ENCODE assay signal across 9 cellular contexts in the genomic region with DNA sequence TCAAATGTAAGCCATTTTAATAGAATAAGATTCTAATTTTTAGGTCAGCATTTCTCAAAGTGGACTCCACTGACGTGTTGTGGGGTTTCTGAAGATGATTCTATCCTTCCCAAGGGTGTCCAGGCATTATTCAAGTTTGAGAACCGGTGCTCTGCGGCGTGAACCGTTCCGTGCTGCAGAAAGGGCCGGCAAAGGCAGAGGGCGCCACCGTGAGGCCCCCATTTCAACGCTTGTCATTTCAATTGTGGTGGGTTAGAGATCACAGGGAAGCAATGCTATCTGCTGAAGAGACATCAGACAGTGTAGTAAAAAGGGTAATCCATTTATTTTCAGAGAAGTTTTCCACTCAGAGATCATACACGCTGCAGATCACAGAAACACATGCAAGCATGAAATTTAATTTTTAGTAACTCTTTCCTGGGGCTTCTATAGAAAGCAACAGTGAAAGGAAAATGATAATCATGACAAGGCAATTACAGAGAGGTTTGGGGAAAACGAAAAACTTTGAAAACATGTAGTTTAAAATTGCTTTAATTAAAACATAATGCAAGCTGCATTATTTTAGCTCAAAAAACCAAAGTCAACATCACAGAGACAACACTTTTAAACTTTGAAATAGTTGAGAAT.
DNase-seq lines count a peak whose midpoint lies in the region; ATAC-seq and TF ChIP-seq lines count a peak whose summit lies in the region.
"Had no signal": no experiment of that assay in that cellular context is flagged by ENCODE, and none has a peak within 500 bp of the region (broad histone marks: within the 10 kb centered on the region; RNA-seq: fewer than 3 reads in every experiment).

No MANE protein-coding gene starts in this region.

- H3K9me3 ChIP-seq in body of pancreas = no peaks in the 10 kb centered on the region

- peaks cover 10% of the 10 kb centered on the region for H3K4me1 ChIP-seq in body of pancreas
- H3K4me1 ChIP-seq: parathyroid adenoma had no signal

- no peaks in the 10 kb centered on the region for H3K27me3 ChIP-seq in body of pancreas

- peak; percentile 36 to 49 for DNase-seq in NOMO-1 (lab: John Stamatoyannopoulos, UW; ENCODE audit: unreplicated experiment in 2 of 2)
- peak; percentile 61 to 73 (median 66) for DNase-seq in body of pancreas
- DNase-seq in lung microvascular endothelial cell (ENCODE audit: low read depth in 2 of 2) = peak; percentile 16 to 52
- DNase-seq in natural killer cell treated with Interleukin-12 subunit alpha and Interleukin-12 subunit beta and Interleukin-15 and Interleukin-18, amount 100 ng/mL, for 72 hours (ENCODE audit: low spot score) = no peak
- no peak for DNase-seq in SW 1271 (lab: John Stamatoyannopoulos, UW)

- H3K4me3 ChIP-seq in GM12875 (ENCODE audit: low read depth, low read length) = no peak overlapping the region
- H3K4me3 ChIP-seq in body of pancreas = no peak overlapping the region

- H3K27ac ChIP-seq in body of pancreas = no peak overlapping the region
- H3K27ac ChIP-seq: parathyroid adenoma had no signal

- peaks cover 19 to 31% of the 10 kb centered on the region in 2 donors for H3K27me3 Mint-ChIP-seq in natural killer cell treated with Interleukin-12 subunit alpha and Interleukin-12 subunit beta and Interleukin-15 and Interleukin-18, amount 100 ng/mL, for 72 hours

- no peak for TF ChIP-seq POLR2A in body of pancreas (IDR thresholded peaks at IDR 0.05)

- no peaks in the 10 kb centered on the region for H3K9me3 Mint-ChIP-seq in natural killer cell treated with Interleukin-12 subunit alpha and Interleukin-12 subunit beta and Interleukin-15 and Interleukin-18, amount 100 ng/mL, for 72 hours

- H3K27ac Mint-ChIP-seq in natural killer cell treated with Interleukin-12 subunit alpha and Interleukin-12 subunit beta and Interleukin-15 and Interleukin-18, amount 100 ng/mL, for 72 hours = no peak overlapping the region

- TF ChIP-seq CTCF in GM12875 (IDR thresholded peaks at IDR 0.05; ENCODE audit: borderline replicate concordance, insufficient read depth, low read depth, low read length) = peak; percentile 75
- TF ChIP-seq CTCF in body of pancreas (IDR thresholded peaks at IDR 0.05) = peak; percentile 51 to 76 (median 73)

- no peaks in the 10 kb centered on the region for H3K36me3 ChIP-seq in body of pancreas (replicated peaks in 1 of 2; ENCODE audit: insufficient read depth in 1 of 2, low read depth in 2 of 2)

- intact Hi-C loops in body of pancreas (cut with DNase I) = no loop called here

- no peak overlapping the region for H3K4me3 Mint-ChIP-seq in natural killer cell treated with Interleukin-12 subunit alpha and Interleukin-12 subunit beta and Interleukin-15 and Interleukin-18, amount 100 ng/mL, for 72 hours

- ATAC-seq in HG02852 (IDR thresholded peaks at IDR 0.05; ENCODE audit: unreplicated experiment) (peak; percentile 70), body of pancreas (peak; percentile 64), esophagus mucosa (no peak)
- ATAC-seq in natural killer cell treated with Interleukin-12 subunit alpha and Interleukin-12 subunit beta and Interleukin-15 and Interleukin-18, amount 100 ng/mL, for 72 hours = no peak

- H3K36me3 Mint-ChIP-seq in natural killer cell treated with Interleukin-12 subunit alpha and Interleukin-12 subunit beta and Interleukin-15 and Interleukin-18, amount 100 ng/mL, for 72 hours = no peaks in the 10 kb centered on the region

- 10 to 21% methylated on average over 12 of the region's 12 CpGs for WGBS in body of pancreas, 2 donors

- H3K4me1 Mint-ChIP-seq in natural killer cell treated with Interleukin-12 subunit alpha and Interleukin-12 subunit beta and Interleukin-15 and Interleukin-18, amount 100 ng/mL, for 72 hours (ENCODE audit: low read depth in 2 of 2) = no peaks in the 10 kb centered on the region

Comparison
In these comparisons a context has a peak if more than half of its experiments do, and no peak if none do; other contexts are left out.
1. ATAC-seq: peak in HG02852 (single experiment) and body of pancreas (single experiment); none in natural killer cell treated with Interleukin-12 subunit alpha and Interleukin-12 subunit beta and Interleukin-15 and Interleukin-18, amount 100 ng/mL, for 72 hours (0 of 2) and esophagus mucosa (single experiment).
2. DNase-seq: peak in NOMO-1 (2 of 2), body of pancreas (4 of 4) and lung microvascular endothelial cell (2 of 2); none in natural killer cell treated with Interleukin-12 subunit alpha and Interleukin-12 subunit beta and Interleukin-15 and Interleukin-18, amount 100 ng/mL, for 72 hours (single experiment) and SW 1271 (0 of 2).